Comparison of ENCODE assay signal across 8 cellular contexts in genomic region chr18:47930086-47930843, GRCh38. TPM values are rescaled to one million over a fixed set of nuclear protein-coding genes. Genes with fewer than 3 reads are reported as not detected.
DNase-seq lines count a peak whose midpoint lies in the region; ATAC-seq and TF ChIP-seq lines count a peak whose summit lies in the region.

Gene SMAD2 (minus strand): TSS chr18:47930659. CDS start chr18:47896756, 33,903 bp downstream.

- peak; percentile 73 for DNase-seq in Caki2 (ENCODE audit: low read depth)
- DNase-seq in RKO (ENCODE audit: low spot score), result peak; percentile 74
- peak; percentile 82 for DNase-seq in fibroblast of pulmonary artery (ENCODE audit: low read depth)
- peak; percentile 82 for DNase-seq in stimulated activated naive CD8-positive, alpha-beta T cell treated with anti-CD3 and anti-CD28 coated beads, Interleukin-15, Interleukin-2, amounts not matched to agents 100 U/mL and 50 U/mL, for 24 hours

- peak within 1 kb of the TSS; percentile 98 for H3K27ac Mint-ChIP-seq in activated T-helper 17 cell treated with anti-CD3 and anti-CD28 coated beads, Interleukin-2, amount 50 U/mL, for 72 hours
- peak within 1 kb of the TSS; percentile 92 to 98 (median 98) for H3K27ac Mint-ChIP-seq in nephron

- H3K27ac ChIP-seq in HUES6 (ENCODE audit: low read depth, low read length), result peak within 1 kb of the TSS; percentile 97

- H3K4me1 Mint-ChIP-seq in activated T-helper 17 cell treated with anti-CD3 and anti-CD28 coated beads, Interleukin-2, amount 50 U/mL, for 72 hours, result peaks cover 42% of the 10 kb centered on the region
- peaks cover 44% of the 10 kb centered on the region for H3K4me1 Mint-ChIP-seq in nephron

- H3K4me3 ChIP-seq in HUES6 (ENCODE audit: low read depth, low read length) (peak within 1 kb of the TSS; percentile 84), fibroblast of pulmonary artery (replicated peaks; ENCODE audit: low read depth, low read length) (peak within 1 kb of the TSS; percentile 92)

- peak within 1 kb of the TSS; percentile 96 for H3K4me3 Mint-ChIP-seq in activated T-helper 17 cell treated with anti-CD3 and anti-CD28 coated beads, Interleukin-2, amount 50 U/mL, for 72 hours
- peak within 1 kb of the TSS; percentile 92 to 97 (median 95) for H3K4me3 Mint-ChIP-seq in nephron

- H3K36me3 Mint-ChIP-seq in activated T-helper 17 cell treated with anti-CD3 and anti-CD28 coated beads, Interleukin-2, amount 50 U/mL, for 72 hours (ENCODE audit: low read depth), result peaks cover 30% of the 10 kb centered on the region
- H3K36me3 Mint-ChIP-seq in nephron (ENCODE audit: low read depth), result no peaks in the 10 kb centered on the region

- peak within 1 kb of the TSS; percentile 96 for H3K9ac ChIP-seq in HUES6 (ENCODE audit: low read length)

- H3K27me3 ChIP-seq in HUES6 (ENCODE audit: control insufficient read depth, insufficient read depth, low read length), result no peaks in the 10 kb centered on the region

- H3K36me3 ChIP-seq in HUES6 (ENCODE audit: control insufficient read depth, insufficient read depth, low read length), result no peaks in the 10 kb centered on the region

- no peaks in the 10 kb centered on the region for H3K27me3 Mint-ChIP-seq in activated T-helper 17 cell treated with anti-CD3 and anti-CD28 coated beads, Interleukin-2, amount 50 U/mL, for 72 hours
- H3K27me3 Mint-ChIP-seq in nephron (ENCODE audit: low read depth), result no peaks in the 10 kb centered on the region

- peaks cover 41% of the 10 kb centered on the region for H3K4me1 ChIP-seq in HUES6 (ENCODE audit: control insufficient read depth, insufficient read depth, low read length)

- in situ Hi-C loops in Caki2 (cut with HindIII; ENCODE audit: low pct_unique_long_range_greater_than_20kb, low sequenced_read_pairs), result no loop called here

- no peaks in the 10 kb centered on the region for H3K9me3 ChIP-seq in HUES6 (ENCODE audit: control insufficient read depth, insufficient read depth, low read depth, low read length)

- no peaks in the 10 kb centered on the region for H3K9me3 Mint-ChIP-seq in activated T-helper 17 cell treated with anti-CD3 and anti-CD28 coated beads, Interleukin-2, amount 50 U/mL, for 72 hours
- H3K9me3 Mint-ChIP-seq in nephron, result no peaks in the 10 kb centered on the region

- ATAC-seq in GM21390 (IDR thresholded peaks at IDR 0.05; ENCODE audit: unreplicated experiment), result peak; percentile 35
- peak; percentile 48 for ATAC-seq in activated T-helper 17 cell treated with anti-CD3 and anti-CD28 coated beads, Interleukin-2, amount 50 U/mL, for 72 hours (replicated peaks)
- peak; percentile 44 for ATAC-seq in stimulated activated naive CD8-positive, alpha-beta T cell treated with anti-CD3 and anti-CD28 coated beads, Interleukin-15, Interleukin-2, amounts not matched to agents 100 U/mL and 50 U/mL, for 24 hours

- TF ChIP-seq CTCF in fibroblast of pulmonary artery (IDR thresholded peaks at IDR 0.05; ENCODE audit: low read length, missing control alignments) (no peak), nephron (IDR thresholded peaks at IDR 0.05; ENCODE audit: unreplicated experiment in 3 of 3) (no peak)

RNA-seq across cellular contexts. Expression of gene SMAD2, which starts in this region (rescaled TPM):
- 40.4 and 48.9 TPM in 2 replicates for total RNA-seq in Caki2 (2014; rRNA removed; shearing (Covaris generic); ENCODE audit: low replicate concordance)
- total RNA-seq in activated T-helper 17 cell treated with anti-CD3 and anti-CD28 coated beads, Interleukin-2, amount 50 U/mL, for 72 hours, result 100 to 1,000 TPM in 1 of 2 donors, 10 to 100 TPM in 1; 97.2 to 170 TPM

Comparison
In these comparisons a context has a peak if more than half of its experiments do, and no peak if none do; other contexts are left out.
1. Peak in every context shown above with its lines: DNase-seq, ATAC-seq, H3K4me3 ChIP-seq and H3K27ac ChIP-seq.